ENCODE assay signal across 10 cellular contexts in genomic region chrX:104318330-104319009, GRCh38.
DNase-seq lines count a peak whose midpoint lies in the region; ATAC-seq and TF ChIP-seq lines count a peak whose summit lies in the region.
"Had no signal": no experiment of that assay in that cellular context is flagged by ENCODE, and none has a peak within 500 bp of the region (broad histone marks: within the 10 kb centered on the region; RNA-seq: fewer than 3 reads in every experiment).

No MANE protein-coding gene starts in this region.

- in situ Hi-C loops in HAP-1 (cut with MboI; ENCODE audit: low sequenced_read_pairs), result no loop called here

- intact Hi-C loops in heart left ventricle (cut with DNase I), result no loop called here
- intact Hi-C loops in Right ventricle myocardium superior (cut with DNase I), result no loop called here

- no peak for TF ChIP-seq POLR2A in heart left ventricle (IDR thresholded peaks at IDR 0.05)

- WGBS in heart left ventricle, 4 donors, result 44 to 62% (median 52%) methylated on average over 4 of the region's 4 CpGs

- H3K4me3 ChIP-seq in HAP-1, result no peak overlapping the region
- no peak overlapping the region for H3K4me3 ChIP-seq in fibroblast of villous mesenchyme (ENCODE audit: low read depth, low read length)
- H3K4me3 ChIP-seq in retinal pigment epithelial cell (ENCODE audit: low read length), result no peak overlapping the region
- no peak overlapping the region for H3K4me3 ChIP-seq in heart left ventricle
- H3K4me3 ChIP-seq: esophagus muscularis mucosa had no signal

- H3K36me3 ChIP-seq in HAP-1 (replicated peaks), result no peaks in the 10 kb centered on the region
- no peaks in the 10 kb centered on the region for H3K36me3 ChIP-seq in heart left ventricle
- H3K36me3 ChIP-seq: esophagus muscularis mucosa had no signal

- H3K4me1 ChIP-seq in HAP-1 (peaks cover 4% of the 10 kb centered on the region), heart left ventricle (no peaks in the 10 kb centered on the region)
- H3K4me1 ChIP-seq: esophagus muscularis mucosa had no signal

- ATAC-seq in heart left ventricle (no peak), GM18519 (IDR thresholded peaks at IDR 0.05; ENCODE audit: low FRiP score, unreplicated experiment) (no peak), Right ventricle myocardium superior (ENCODE audit: poor library complexity) (no peak)

- H3K9me3 ChIP-seq in HAP-1 (no peaks in the 10 kb centered on the region), heart left ventricle (no peaks in the 10 kb centered on the region)
- H3K9me3 ChIP-seq: esophagus muscularis mucosa had no signal

- H3K27me3 ChIP-seq in HAP-1 (ENCODE audit: low read depth), result peaks cover 8% of the 10 kb centered on the region
- peaks cover 0 to 6% (median 0%) of the 10 kb centered on the region in 9 donors for H3K27me3 ChIP-seq in heart left ventricle
- H3K27me3 ChIP-seq: esophagus muscularis mucosa had no signal

- no peak overlapping the region for H3K27ac ChIP-seq in heart left ventricle
- H3K27ac ChIP-seq: esophagus muscularis mucosa had no signal

- TF ChIP-seq CTCF in fibroblast of villous mesenchyme (IDR thresholded peaks at IDR 0.05; ENCODE audit: insufficient read depth, low read depth, low read length) (no peak), retinal pigment epithelial cell (conservative IDR thresholded peaks at IDR 0.05; ENCODE audit: low read depth, low read length) (no peak), heart left ventricle (IDR thresholded peaks at IDR 0.05) (no peak)

- DNase-seq in HAP-1 (ENCODE audit: low spot score in 2 of 2) (peak; percentile 53 to 94), RPMI7951 (ENCODE audit: low read depth) (peak; percentile 62), fibroblast of villous mesenchyme (ENCODE audit: low read depth) (peak; percentile 32), retinal pigment epithelial cell (ENCODE audit: low read depth) (peak; percentile 79), heart left ventricle (no peak), T-helper 9 cell (no peak), Right ventricle myocardium superior (no peak)
- DNase-seq: NCI-H526 had no signal

Comparison
In these comparisons a context has a peak if more than half of its experiments do, and no peak if none do; other contexts are left out.
1. DNase-seq: peak in HAP-1 (2 of 2), RPMI7951 (single experiment), fibroblast of villous mesenchyme (single experiment) and retinal pigment epithelial cell (single experiment); none in heart left ventricle (0 of 5), T-helper 9 cell (single experiment) and Right ventricle myocardium superior (single experiment).